23 cellular contexts compared by ENCODE assay signal in the genomic region with DNA sequence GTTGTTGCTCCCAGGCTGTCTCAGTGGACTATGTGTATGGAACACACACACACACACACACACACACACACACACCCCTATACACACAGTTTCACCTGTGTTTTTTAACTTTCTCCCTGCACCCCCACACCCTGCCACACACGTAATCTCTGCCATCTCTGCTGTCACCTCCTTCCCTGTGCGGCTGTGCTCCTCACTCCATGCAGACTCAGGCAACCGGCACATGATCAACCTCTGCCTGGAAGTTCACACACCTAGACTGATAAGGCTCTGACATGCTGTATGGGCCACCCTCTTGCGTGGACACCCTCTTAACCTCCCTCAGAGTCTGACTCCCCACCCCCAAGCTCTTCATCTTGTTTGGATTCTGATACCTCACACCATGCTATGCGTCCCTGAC.
"Had no signal": no experiment of that assay in that cellular context is flagged by ENCODE, and none has a peak within 500 bp of the region (broad histone marks: within the 10 kb centered on the region; RNA-seq: fewer than 3 reads in every experiment).

No MANE protein-coding gene starts in this region.

- H3K27ac ChIP-seq: colonic mucosa, epithelial cell of prostate, esophagus squamous epithelium, gastrocnemius medialis, heart right ventricle, left lung, lower lobe of right lung had no signal

- H3K4me1 ChIP-seq: colonic mucosa, esophagus squamous epithelium, gastrocnemius medialis, heart right ventricle, left lung, lower lobe of right lung had no signal

- H3K36me3 ChIP-seq: colonic mucosa, lower lobe of right lung had no signal

- H3K4me1 Mint-ChIP-seq: mesothelial cell of epicardium had no signal

- DNase-seq: colonic mucosa; cortex of kidney; effector CD8-positive, alpha-beta T cell; effector memory CD8-positive, alpha-beta T cell; erythroblast; esophagus squamous epithelium; foreskin fibroblast; foreskin melanocyte; gastrocnemius medialis; glutamatergic neuron; head of caudate nucleus; heart right ventricle; hippocampal formation; left cardiac atrium; left lung; left ventricle myocardium superior; lower lobe of right lung; mesenchymal stem cell; mucosa of descending colon had no signal

- H3K9me3 ChIP-seq: colonic mucosa, esophagus squamous epithelium, heart right ventricle, left lung, lower lobe of right lung, mucosa of descending colon had no signal

- H3K27me3 Mint-ChIP-seq: dendritic cell treated with granulocyte-macrophage colony-stimulating factor and Interleukin-4, amounts not matched to agents 40 ng/mL and 50 ng/mL, for 4 days; effector memory CD8-positive, alpha-beta T cell had no signal

- H3K27ac Mint-ChIP-seq: dendritic cell treated with granulocyte-macrophage colony-stimulating factor and Interleukin-4, amounts not matched to agents 40 ng/mL and 50 ng/mL, for 4 days; effector memory CD8-positive, alpha-beta T cell; mesothelial cell of epicardium had no signal

- H3K4me3 Mint-ChIP-seq: dendritic cell treated with granulocyte-macrophage colony-stimulating factor and Interleukin-4, amounts not matched to agents 40 ng/mL and 50 ng/mL, for 4 days; effector memory CD8-positive, alpha-beta T cell; mesothelial cell of epicardium had no signal

- H3K4me3 ChIP-seq: colonic mucosa, esophagus squamous epithelium, gastrocnemius medialis, heart right ventricle, left lung, lower lobe of right lung, mucosa of descending colon had no signal

- H3K9me3 Mint-ChIP-seq: dendritic cell treated with granulocyte-macrophage colony-stimulating factor and Interleukin-4, amounts not matched to agents 40 ng/mL and 50 ng/mL, for 4 days; effector memory CD8-positive, alpha-beta T cell had no signal

- ATAC-seq: effector memory CD8-positive, alpha-beta T cell; esophagus mucosa; gastrocnemius medialis; left cardiac atrium; left lung; left ventricle myocardium superior; lower lobe of right lung; mucosa of descending colon had no signal

- H3K27me3 ChIP-seq: colonic mucosa, esophagus squamous epithelium, gastrocnemius medialis, heart right ventricle, left lung had no signal
